In genomic region chrX:96729868-96730643, GRCh38 we compare ENCODE assay signal across 21 cellular contexts.
"Had no signal": no experiment of that assay in that cellular context is flagged by ENCODE, and none has a peak within 500 bp of the region (broad histone marks: within the 10 kb centered on the region; RNA-seq: fewer than 3 reads in every experiment).

No MANE protein-coding gene starts in this region.

- H3K27me3 ChIP-seq: neutrophil, spleen, tibial artery, upper lobe of left lung, vagina had no signal

- H3K27ac ChIP-seq: heart right ventricle, left ventricle myocardium inferior, neutrophil, spleen, tibial artery, vagina had no signal

- ATAC-seq: heart right ventricle; mucosa of descending colon; naive thymus-derived CD8-positive, alpha-beta T cell; sciatic nerve; stimulated activated memory B cell treated with anti-CD40 and anti-IgM and Interleukin-4, amounts not matched to agents 10 μg/mL and 1 μg/mL and 100 μg/mL, for 72 hours had no signal

- H3K36me3 ChIP-seq: heart right ventricle, left ventricle myocardium inferior, neutrophil, spleen, tibial artery, upper lobe of left lung, vagina had no signal

- H3K4me3 ChIP-seq: heart right ventricle, left ventricle myocardium inferior, mucosa of descending colon, spleen, tibial artery, upper lobe of left lung, vagina had no signal

- H3K9me3 ChIP-seq: heart right ventricle, left ventricle myocardium inferior, mucosa of descending colon, neutrophil, spleen, tibial artery, upper lobe of left lung, vagina had no signal

- FAIRE-seq: colon, frontal cortex, islet of Langerhans had no signal

- DNase-seq: heart right ventricle; hypothalamus; kidney glomerular epithelial cell; left ventricle myocardium inferior; mammary epithelial cell; mucosa of descending colon; naive thymus-derived CD8-positive, alpha-beta T cell; posterior cingulate gyrus; spleen; stimulated activated CD4-positive, alpha-beta T cell treated with anti-CD3 and anti-CD28 coated beads, Interleukin-15, amount 100 ng/mL, for 24 hours; stimulated activated CD4-positive, alpha-beta T cell treated with anti-CD3 and anti-CD28 coated beads, Interleukin-1b, Interleukin-23, amount 100 ng/mL, for 48 hours; stimulated activated CD4-positive, alpha-beta T cell treated with anti-CD3 and anti-CD28 coated beads, Interleukin-4, amount 100 ng/mL, for 24 hours; tibial artery; upper lobe of left lung had no signal

- H3K4me1 ChIP-seq: left ventricle myocardium inferior, spleen, upper lobe of left lung, vagina had no signal
